9 cellular contexts compared by ENCODE assay signal in the genomic region with DNA sequence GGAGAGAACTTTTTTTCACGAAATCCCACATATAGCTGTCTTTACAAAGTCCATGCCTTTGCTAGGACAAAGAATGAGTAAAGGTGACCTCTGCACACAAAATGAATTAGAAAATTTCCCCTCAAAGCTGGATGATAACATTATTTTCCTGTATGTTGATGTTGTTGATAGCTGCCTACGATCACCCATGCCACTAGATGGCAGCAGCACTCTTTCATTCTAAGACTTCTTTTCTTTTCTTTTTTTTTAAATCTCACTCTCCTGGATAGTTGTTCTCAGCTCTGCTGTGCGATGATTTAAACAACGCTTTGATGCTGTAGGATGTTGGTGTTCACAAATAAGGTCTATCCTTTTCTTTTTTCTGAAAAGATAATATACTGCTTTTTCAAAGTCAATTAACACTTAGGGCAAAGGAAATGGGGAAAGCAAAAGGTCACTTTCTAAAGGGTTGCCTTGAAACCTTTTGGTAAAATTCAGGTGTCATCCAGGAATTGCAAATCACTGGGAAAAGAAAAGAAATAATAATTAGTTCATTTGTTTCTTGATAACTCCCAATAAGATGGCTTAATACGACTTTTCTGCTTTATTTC.
DNase-seq lines count a peak whose midpoint lies in the region; FAIRE-seq and TF ChIP-seq lines count a peak whose summit lies in the region.
"Had no signal": no experiment of that assay in that cellular context is flagged by ENCODE, and none has a peak within 500 bp of the region (broad histone marks: within the 10 kb centered on the region; RNA-seq: fewer than 3 reads in every experiment).

No MANE protein-coding gene starts in this region.

- no peak overlapping the region for H3K4me3 Mint-ChIP-seq in astrocyte (ENCODE audit: unreplicated experiment)

- H3K4me1 ChIP-seq in HAP-1: no peaks in the 10 kb centered on the region
- peaks cover 5% of the 10 kb centered on the region for H3K4me1 ChIP-seq in astrocyte (ENCODE audit: insufficient read depth, low read length)
- H3K4me1 ChIP-seq in hepatocyte (ENCODE audit: insufficient read depth): peaks cover 5% of the 10 kb centered on the region

- peak; percentile 61 for DNase-seq in SIG-M5 treated with dmso at 0.1 percent for 504 hours (lab: John Stamatoyannopoulos, UW; ENCODE audit: unreplicated experiment)
- no peak for DNase-seq in SIG-M5 (lab: John Stamatoyannopoulos, UW)
- DNase-seq in HAP-1 (ENCODE audit: low spot score in 2 of 2): peak; percentile 65 to 77
- DNase-seq in M059J (ENCODE audit: low read depth): peak; percentile 56
- DNase-seq in RPMI8226: peak; percentile 61
- DNase-seq in astrocyte (ENCODE audit: low read depth): peak; percentile 21
- DNase-seq in hepatocyte (ENCODE audit: low spot score): peak; percentile 87
- peak; percentile 5 to 29 for DNase-seq in stimulated activated CD4-positive, alpha-beta T cell treated with anti-CD3 and anti-CD28 coated beads, Interleukin-12 subunit alpha, Interleukin-12 subunit beta, amount 100 ng/mL, for 24 hours (ENCODE audit: low read depth in 2 of 2)

- H4K20me1 ChIP-seq in astrocyte (ENCODE audit: insufficient read depth, low read length) (no peaks in the 10 kb centered on the region), hepatocyte (ENCODE audit: insufficient read depth, poor library complexity, severe bottlenecking) (no peaks in the 10 kb centered on the region)
- H4K20me1 ChIP-seq: BLaER1 treated with 17β-estradiol and CSF1 and Interleukin-3, amounts not matched to agents 10 nM and 100 nM had no signal

- no peak overlapping the region for H3K9ac ChIP-seq in astrocyte (ENCODE audit: low read length)
- H3K9ac ChIP-seq: BLaER1 treated with 17β-estradiol and CSF1 and Interleukin-3, amounts not matched to agents 10 nM and 100 nM had no signal

- FAIRE-seq in astrocyte (lab: Jason Lieb, UNC): peak; percentile 82

- no peaks in the 10 kb centered on the region for H3K36me3 ChIP-seq in HAP-1 (replicated peaks)
- no peaks in the 10 kb centered on the region for H3K36me3 ChIP-seq in astrocyte (ENCODE audit: insufficient read depth, low read length)
- no peaks in the 10 kb centered on the region for H3K36me3 ChIP-seq in hepatocyte (replicated peaks; ENCODE audit: insufficient read depth, low read depth)
- H3K36me3 ChIP-seq: BLaER1 treated with 17β-estradiol and CSF1 and Interleukin-3, amounts not matched to agents 10 nM and 100 nM had no signal

- H3K27ac Mint-ChIP-seq in astrocyte (ENCODE audit: unreplicated experiment): no peak overlapping the region

- H3K79me2 ChIP-seq in astrocyte (ENCODE audit: insufficient read depth, low read length): no peaks in the 10 kb centered on the region
- H3K79me2 ChIP-seq in hepatocyte: no peaks in the 10 kb centered on the region

- H3K9me3 Mint-ChIP-seq in astrocyte (ENCODE audit: unreplicated experiment): no peaks in the 10 kb centered on the region

- H3K9me2 ChIP-seq in hepatocyte (replicated peaks; ENCODE audit: insufficient read depth): no peaks in the 10 kb centered on the region

- WGBS in hepatocyte (ENCODE audit: low lambda C conversion rate, missing lambda C conversion rate): 11% methylated on average over 5 of the region's 5 CpGs

- TF ChIP-seq CTCF in astrocyte (IDR thresholded peaks at IDR 0.05; ENCODE audit: insufficient read depth, low read depth, low read length) (peak; percentile 98), hepatocyte (IDR thresholded peaks at IDR 0.05; ENCODE audit: poor library complexity) (peak; percentile 93)

- no peaks in the 10 kb centered on the region for H3K27me3 ChIP-seq in HAP-1 (ENCODE audit: low read depth)
- no peaks in the 10 kb centered on the region for H3K27me3 ChIP-seq in astrocyte (ENCODE audit: insufficient read depth, low read length)
- H3K27me3 ChIP-seq in hepatocyte: no peaks in the 10 kb centered on the region
- H3K27me3 ChIP-seq: BLaER1 treated with 17β-estradiol and CSF1 and Interleukin-3, amounts not matched to agents 10 nM and 100 nM had no signal

- no peak overlapping the region for H3K27ac ChIP-seq in astrocyte (ENCODE audit: low read depth, low read length)
- H3K27ac ChIP-seq in hepatocyte: no peak overlapping the region
- H3K27ac ChIP-seq: BLaER1 treated with 17β-estradiol and CSF1 and Interleukin-3, amounts not matched to agents 10 nM and 100 nM had no signal

- no peaks in the 10 kb centered on the region for H3K36me3 Mint-ChIP-seq in astrocyte (ENCODE audit: low read depth, unreplicated experiment)

- H3K9me3 ChIP-seq in HAP-1: no peaks in the 10 kb centered on the region
- H3K9me3 ChIP-seq in astrocyte (ENCODE audit: insufficient read depth, low read depth, low read length): no peaks in the 10 kb centered on the region
- H3K9me3 ChIP-seq in hepatocyte (ENCODE audit: low read depth): no peaks in the 10 kb centered on the region
- H3K9me3 ChIP-seq: BLaER1 treated with 17β-estradiol and CSF1 and Interleukin-3, amounts not matched to agents 10 nM and 100 nM had no signal

- H3K4me1 Mint-ChIP-seq in astrocyte (ENCODE audit: low read depth, unreplicated experiment): peaks cover 13% of the 10 kb centered on the region

- H3K27me3 Mint-ChIP-seq in astrocyte (ENCODE audit: low read depth, unreplicated experiment): no peaks in the 10 kb centered on the region

- H2AFZ ChIP-seq in astrocyte (ENCODE audit: low read depth, low read length) (no peak overlapping the region), hepatocyte (no peak overlapping the region)

- H3K4me2 ChIP-seq in astrocyte (ENCODE audit: low read length): no peak overlapping the region
- no peak overlapping the region for H3K4me2 ChIP-seq in hepatocyte
- H3K4me2 ChIP-seq: BLaER1 treated with 17β-estradiol and CSF1 and Interleukin-3, amounts not matched to agents 10 nM and 100 nM had no signal

- in situ Hi-C loops in HAP-1 (cut with MboI; ENCODE audit: low sequenced_read_pairs): loop anchor here (25.0 kb wide), 1 partner anchor 275 kb away; no protein-coding TSS in a partner anchor

- H3K4me3 ChIP-seq in HAP-1 (no peak overlapping the region), astrocyte (ENCODE audit: insufficient read depth, low read depth, low read length) (no peak overlapping the region), hepatocyte (no peak overlapping the region)
- H3K4me3 ChIP-seq: BLaER1 treated with 17β-estradiol and CSF1 and Interleukin-3, amounts not matched to agents 10 nM and 100 nM had no signal
